Comparison of ENCODE assay signal across 1 cellular context in genomic region chr18:13137041-13137938, GRCh38.
TF ChIP-seq lines count a peak whose summit lies in the region.

No MANE protein-coding gene starts in this region.

TF ChIP-seq in HepG2, 621 proteins besides CTCF, POLR2A, EP300 and RAD21 (continued from another document and continues in another):
- 0 out of 2 replicates have a peak, but pooled peaks have one; percentile 66 for TF ChIP-seq SNAPC4 (CRISPR knock-in tag; IDR thresholded peaks at IDR 0.05)
- no peak for TF ChIP-seq ETV6 (CRISPR knock-in tag; conservative IDR thresholded peaks at IDR 0.05)
- TF ChIP-seq NR0B2 (CRISPR knock-in tag; IDR thresholded peaks at IDR 0.05) = 0 out of 2 replicates have a peak, but pooled peaks have one; percentile 45
- TF ChIP-seq CBX2 (IDR thresholded peaks at IDR 0.05; ENCODE audit: low read depth, low read length) = no peak
- TF ChIP-seq CBX2 (CRISPR knock-in tag; IDR thresholded peaks at IDR 0.05; ENCODE audit: low read depth) = no peak
- 0 out of 2 replicates have a peak, but pooled peaks have one; percentile 4 for TF ChIP-seq HBP1 (CRISPR knock-in tag; IDR thresholded peaks at IDR 0.05; ENCODE audit: low read depth)
- TF ChIP-seq ZFAT (CRISPR knock-in tag; conservative IDR thresholded peaks at IDR 0.05) = no peak
- no peak for TF ChIP-seq KLF9 (CRISPR knock-in tag; IDR thresholded peaks at IDR 0.05; ENCODE audit: low read depth)
- no peak for TF ChIP-seq ATF7 (IDR thresholded peaks at IDR 0.05)
- no peak for TF ChIP-seq ATF7 (CRISPR knock-in tag; IDR thresholded peaks at IDR 0.05)
- no peak for TF ChIP-seq HNF4G (IDR thresholded peaks at IDR 0.05; ENCODE audit: borderline replicate concordance, low read depth, low read length)
- TF ChIP-seq HNF4G (CRISPR knock-in tag; IDR thresholded peaks at IDR 0.05; ENCODE audit: borderline replicate concordance, low read depth) = no peak
- no peak for TF ChIP-seq JUNB (CRISPR knock-in tag; IDR thresholded peaks at IDR 0.05; ENCODE audit: borderline replicate concordance)
- no peak for TF ChIP-seq ZKSCAN1 (IDR thresholded peaks at IDR 0.05; ENCODE audit: low read length)
- TF ChIP-seq ZHX2 (IDR thresholded peaks at IDR 0.05; ENCODE audit: low read depth) = no peak
- no peak for TF ChIP-seq ZHX2 (CRISPR knock-in tag; IDR thresholded peaks at IDR 0.05; ENCODE audit: borderline replicate concordance)
- TF ChIP-seq ZNF180 (CRISPR knock-in tag; IDR thresholded peaks at IDR 0.05; ENCODE audit: borderline replicate concordance, low read depth) = no peak
- no peak for TF ChIP-seq PRDM10 (CRISPR knock-in tag; IDR thresholded peaks at IDR 0.05; ENCODE audit: low read depth)
- no peak for TF ChIP-seq ZNF879 (CRISPR knock-in tag; IDR thresholded peaks at IDR 0.05)
- TF ChIP-seq ZFP91 (CRISPR knock-in tag; IDR thresholded peaks at IDR 0.05; ENCODE audit: borderline replicate concordance) = peak; percentile 79; the same call in 1 of the 2 replicates
- TF ChIP-seq GMEB1 (CRISPR knock-in tag; IDR thresholded peaks at IDR 0.05; ENCODE audit: borderline replicate concordance) = no peak
- no peak for TF ChIP-seq ZNF781 (CRISPR knock-in tag; IDR thresholded peaks at IDR 0.05; ENCODE audit: borderline replicate concordance, not compliant biosample characterization)
- TF ChIP-seq ZNF513 (CRISPR knock-in tag; conservative IDR thresholded peaks at IDR 0.05) = no peak
- TF ChIP-seq ZNF292 (CRISPR knock-in tag; IDR thresholded peaks at IDR 0.05; ENCODE audit: borderline replicate concordance, low read depth) = no peak
- TF ChIP-seq FOXK1 (CRISPR knock-in tag; IDR thresholded peaks at IDR 0.05; ENCODE audit: borderline replicate concordance, low read depth) = no peak
- TF ChIP-seq ZNF639 (CRISPR knock-in tag; conservative IDR thresholded peaks at IDR 0.05) = no peak
- TF ChIP-seq HDAC6 (IDR thresholded peaks at IDR 0.05; ENCODE audit: low read depth, low read length) = no peak
- no peak for TF ChIP-seq SOX13 (IDR thresholded peaks at IDR 0.05)
- no peak for TF ChIP-seq SOX13 (CRISPR knock-in tag; conservative IDR thresholded peaks at IDR 0.05 in 1 of 2, IDR thresholded peaks at IDR 0.05 in 1 of 2)
